ENCODE assay signal across 25 cellular contexts in genomic region chr22:36198482-36198881, GRCh38. TPM values are rescaled to one million over a fixed set of nuclear protein-coding genes. Genes with fewer than 3 reads are reported as not detected.
DNase-seq lines count a peak whose midpoint lies in the region; ATAC-seq, FAIRE-seq and TF ChIP-seq lines count a peak whose summit lies in the region.
"Had no signal": no experiment of that assay in that cellular context is flagged by ENCODE, and none has a peak within 500 bp of the region (broad histone marks: within the 10 kb centered on the region; RNA-seq: fewer than 3 reads in every experiment).

No MANE protein-coding gene starts in this region.

- H3K14ac ChIP-seq in IMR-90 (replicated peaks; ENCODE audit: low read depth, low read length), result no peak overlapping the region; the same call in 1 of the 2 replicates
- H3K14ac ChIP-seq in H1 (ENCODE audit: insufficient read length), result no peak overlapping the region
- H3K14ac ChIP-seq in neuronal stem cell (ENCODE audit: low read length), result peak overlapping the region; percentile 63

- peak overlapping the region; percentile 33 for H2AFZ ChIP-seq in IMR-90 (replicated peaks; ENCODE audit: low read length, poor library complexity)
- H2AFZ ChIP-seq in H1 (ENCODE audit: low read length), result no peak overlapping the region
- peak overlapping the region; percentile 86 for H2AFZ ChIP-seq in neuronal stem cell (ENCODE audit: low read length)

- H2BK20ac ChIP-seq in IMR-90 (ENCODE audit: low read depth, low read length) (no peak overlapping the region), H1 (ENCODE audit: low read length) (no peak overlapping the region)

- no peak for TF ChIP-seq EP300 in H1 (IDR thresholded peaks at IDR 0.05; ENCODE audit: borderline replicate concordance in 1 of 2, low read depth in 2 of 2, low read length in 2 of 2)

- no peak overlapping the region for H3K23ac ChIP-seq in IMR-90 (ENCODE audit: low read depth, low read length)
- H3K23ac ChIP-seq in H1 (ENCODE audit: insufficient read length), result no peak overlapping the region
- H3K23ac ChIP-seq in neuronal stem cell (ENCODE audit: low read depth, low read length, poor library complexity), result no peak overlapping the region

- H4K5ac ChIP-seq in IMR-90 (ENCODE audit: low read depth, low read length) (no peak overlapping the region), H1 (ENCODE audit: insufficient read length, low read depth, low read length) (no peak overlapping the region)

- H3K4me1 Mint-ChIP-seq in activated T-cell treated with anti-CD3 and anti-CD28 coated beads, Interleukin-2, amount 50 U/mL, for 24 hours (ENCODE audit: low read depth), result peaks cover 24% of the 10 kb centered on the region

- no peak overlapping the region for H3K18ac ChIP-seq in IMR-90 (ENCODE audit: low read depth, low read length)
- no peak overlapping the region; the same call in 1 of the 2 replicates for H3K18ac ChIP-seq in H1 (ENCODE audit: extremely low read depth, low read length)
- H3K18ac ChIP-seq in neuronal stem cell (ENCODE audit: low read length), result peak overlapping the region; percentile 88

- no peak for ATAC-seq in IMR-90 (ENCODE audit: low read depth)
- ATAC-seq in GM18909 (IDR thresholded peaks at IDR 0.05; ENCODE audit: poor library complexity, unreplicated experiment), result no peak
- ATAC-seq: body of pancreas, heart left ventricle had no signal

- peaks cover 8% of the 10 kb centered on the region for H3K27me3 Mint-ChIP-seq in activated T-cell treated with anti-CD3 and anti-CD28 coated beads, Interleukin-2, amount 50 U/mL, for 24 hours

- peak overlapping the region; percentile 13 for H2AK9ac ChIP-seq in IMR-90 (replicated peaks; ENCODE audit: low read depth, low read length, poor library complexity)

- H2BK120ac ChIP-seq in IMR-90 (ENCODE audit: low read depth, low read length), result no peak overlapping the region
- no peak overlapping the region for H2BK120ac ChIP-seq in H1 (replicated peaks; ENCODE audit: low read depth, low read length)
- peak overlapping the region; percentile 44 for H2BK120ac ChIP-seq in neuronal stem cell (ENCODE audit: low read depth, low read length)

- TF ChIP-seq POLR2A in IMR-90 (IDR thresholded peaks at IDR 0.05; ENCODE audit: low read depth, low read length) (no peak), H1 (IDR thresholded peaks at IDR 0.05; ENCODE audit: control extremely low read depth in 1 of 2, low read depth in 2 of 2, low read length in 2 of 2) (no peak)

- H3K27ac ChIP-seq in IMR-90 (ENCODE audit: insufficient read depth, low read length) (no peak overlapping the region), H1 (ENCODE audit: low read depth, low read length) (no peak overlapping the region), neuronal stem cell (replicated peaks; ENCODE audit: low read length) (no peak overlapping the region)
- H3K27ac ChIP-seq: body of pancreas, thyroid gland had no signal

- H3K79me1 ChIP-seq in IMR-90 (ENCODE audit: low read depth in 1 of 2, low read length in 2 of 2) (peaks cover 0 to 8% of the 10 kb centered on the region in 2 experiments; a peak in 1 of 4 replicates), H1 (ENCODE audit: low read depth, low read length) (no peaks in the 10 kb centered on the region), neuronal stem cell (ENCODE audit: low read depth, low read length) (no peaks in the 10 kb centered on the region)

- POLR2A ChIA-PET in IMR-90 (lab: Charles Lee; ENCODE audit: unreplicated experiment) (no interaction called here), H1 (lab: Charles Lee; ENCODE audit: partially characterized antibody) (interaction anchor here (1.8 kb wide), 1 partner anchor 39 kb away, joined by 3 read pairs; no protein-coding TSS in a partner anchor)

- no peaks in the 10 kb centered on the region for H3K79me2 ChIP-seq in H1 (ENCODE audit: control insufficient read depth in 1 of 2, insufficient read depth in 2 of 2, low read length in 2 of 2)

- no peak overlapping the region for H3K56ac ChIP-seq in IMR-90 (ENCODE audit: extremely low read depth, insufficient read depth, low read length)
- H3K56ac ChIP-seq in H1 (replicated peaks; ENCODE audit: insufficient read length, low read depth, low read length), result no peak overlapping the region

- dilution Hi-C loops in IMR-90 (cut with HindIII; ENCODE audit: low sequenced_read_pairs, unreplicated experiment), result no loop called here

- H3K27ac Mint-ChIP-seq in activated T-cell treated with anti-CD3 and anti-CD28 coated beads, Interleukin-2, amount 50 U/mL, for 24 hours, result peak overlapping the region; percentile 5
- H3K27ac Mint-ChIP-seq: activated CD4-positive, alpha-beta T cell treated with anti-CD3 and anti-CD28 coated beads for 36 hours had no signal

- H3K4ac ChIP-seq in IMR-90 (ENCODE audit: low read depth, low read length) (peak overlapping the region; percentile 90; the same call in 1 of the 2 replicates), H1 (replicated peaks; ENCODE audit: insufficient read length, low read depth, low read length) (no peak overlapping the region), neuronal stem cell (ENCODE audit: low read length) (no peak overlapping the region)

- H3K36me3 Mint-ChIP-seq in activated T-cell treated with anti-CD3 and anti-CD28 coated beads, Interleukin-2, amount 50 U/mL, for 24 hours (ENCODE audit: low read depth), result no peaks in the 10 kb centered on the region
- H3K36me3 Mint-ChIP-seq: CD14-positive monocyte, IgD-negative memory B cell, immature natural killer cell had no signal

- FAIRE-seq in H1 (lab: Jason Lieb, UNC), result no peak
- FAIRE-seq in RCC 7860 (lab: Jason Lieb, UNC), result no peak
- FAIRE-seq: colon, endothelial cell of umbilical vein, TTC549 had no signal

- H3K4me3 Mint-ChIP-seq in activated T-cell treated with anti-CD3 and anti-CD28 coated beads, Interleukin-2, amount 50 U/mL, for 24 hours, result no peak overlapping the region
- H3K4me3 Mint-ChIP-seq: activated CD4-positive, alpha-beta T cell treated with anti-CD3 and anti-CD28 coated beads for 36 hours; immature natural killer cell had no signal

- H2AK5ac ChIP-seq in IMR-90 (ENCODE audit: low read depth, low read length) (peak overlapping the region; percentile 82), H1 (ENCODE audit: low read depth, low read length) (no peak overlapping the region), neuronal stem cell (ENCODE audit: low read depth, low read length) (peak overlapping the region; percentile 99)

- H2BK12ac ChIP-seq in H1 (ENCODE audit: low read depth, low read length), result peak overlapping the region; percentile 7; the same call in 1 of the 2 replicates
- peak overlapping the region; percentile 30 for H2BK12ac ChIP-seq in neuronal stem cell (ENCODE audit: low read length)

- TF ChIP-seq CTCF in IMR-90 (conservative IDR thresholded peaks at IDR 0.05; ENCODE audit: low read depth, low read length) (no peak), H1 (IDR thresholded peaks at IDR 0.05; ENCODE audit: control extremely low read depth in 1 of 3, insufficient read depth in 1 of 3, low read depth in 1 of 3, low read length in 3 of 3) (no peak)

- H3K4me2 ChIP-seq in IMR-90 (ENCODE audit: low read depth, low read length), result no peak overlapping the region
- H3K4me2 ChIP-seq in H1 (ENCODE audit: insufficient read depth in 1 of 2, low read depth in 2 of 2, low read length in 2 of 2), result no peak overlapping the region
- H3K4me2 ChIP-seq in neuronal stem cell (ENCODE audit: insufficient read depth, low read length, poor library complexity, severe bottlenecking), result no peak overlapping the region

- H3K9ac ChIP-seq in IMR-90 (ENCODE audit: low read depth, low read length), result no peak overlapping the region
- H3K9ac ChIP-seq in H1 (replicated peaks in 1 of 4; ENCODE audit: extremely low read depth in 1 of 4, low read depth in 3 of 4, low read length in 3 of 4), result no peak overlapping the region
- H3K9ac ChIP-seq in neuronal stem cell (ENCODE audit: low read depth, low read length, poor library complexity), result no peak overlapping the region

- H3K36me3 ChIP-seq in IMR-90 (ENCODE audit: control insufficient read depth, insufficient read depth, low read length) (no peaks in the 10 kb centered on the region), H1 (ENCODE audit: control insufficient read depth in 2 of 4, insufficient read depth in 4 of 4, low read length in 3 of 4) (no peaks in the 10 kb centered on the region), neuronal stem cell (replicated peaks in 1 of 2; ENCODE audit: control insufficient read depth in 2 of 2, insufficient read depth in 2 of 2, low read length in 2 of 2) (no peaks in the 10 kb centered on the region)
- H3K36me3 ChIP-seq: thyroid gland had no signal

- no CpG with 5 or more reads among the region's 3 CpGs for WGBS in IMR-90 (ENCODE audit: extremely low coverage in 2 of 2, insufficient read length in 1 of 2), 2 experiments
- WGBS in H1 (ENCODE audit: extremely low coverage in 1 of 2, insufficient coverage in 1 of 2, insufficient read length in 1 of 2, insufficient replicate concordance in 2 of 2, low coverage in 1 of 2, low lambda C conversion rate in 2 of 2, missing lambda C conversion rate in 1 of 2), 2 experiments, result 92% methylated on average over 3 of the region's 3 CpGs; no CpG with 5 or more reads in 1 of the 2 experiments
- WGBS in neuronal stem cell (ENCODE audit: extremely low coverage in 2 of 2, insufficient read length in 2 of 2, insufficient replicate concordance in 1 of 2), 2 donors, result no CpG with 5 or more reads among the region's 3 CpGs

- H4K8ac ChIP-seq in IMR-90 (ENCODE audit: low read depth in 2 of 2, low read length in 2 of 2), result peak overlapping the region in 1 of 2 experiments; percentile 56; a peak in 1 of 4 replicates
- no peak overlapping the region for H4K8ac ChIP-seq in H1 (ENCODE audit: extremely low read depth, insufficient read depth, low read length)
- H4K8ac ChIP-seq in neuronal stem cell (ENCODE audit: low read depth, low read length), result no peak overlapping the region

- intact Hi-C loops in IMR-90 (cut with micrococcal nuclease), result no loop called here

- H4K20me1 ChIP-seq in IMR-90 (ENCODE audit: insufficient read depth, low read length) (no peaks in the 10 kb centered on the region), H1 (replicated peaks in 1 of 2; ENCODE audit: control insufficient read depth in 1 of 2, insufficient read depth in 2 of 2, low read length in 2 of 2) (no peaks in the 10 kb centered on the region)

- in situ Hi-C loops in IMR-90 (cut with MboI; ENCODE audit: low sequenced_read_pairs), result loop anchor here (10.0 kb wide), 1 partner anchor 286 kb away; the partner anchor contains the start of gene TXN2

- no peaks in the 10 kb centered on the region for H3K9me3 Mint-ChIP-seq in activated T-cell treated with anti-CD3 and anti-CD28 coated beads, Interleukin-2, amount 50 U/mL, for 24 hours
- H3K9me3 Mint-ChIP-seq: CD14-positive monocyte, IgD-negative memory B cell, immature natural killer cell had no signal

- H3K9me1 ChIP-seq in IMR-90 (ENCODE audit: insufficient read depth, low read length), result peaks cover 12% of the 10 kb centered on the region

- H2BK15ac ChIP-seq in IMR-90 (ENCODE audit: low read depth, low read length) (no peak overlapping the region), H1 (ENCODE audit: low read length) (no peak overlapping the region), neuronal stem cell (ENCODE audit: low read length) (peak overlapping the region; percentile 94)

- H3K23me2 ChIP-seq in H1 (ENCODE audit: low read depth, low read length), result no peaks in the 10 kb centered on the region

- H2BK5ac ChIP-seq in IMR-90 (ENCODE audit: low read depth, low read length, poor library complexity, severe bottlenecking), result no peak overlapping the region
- H2BK5ac ChIP-seq in H1 (ENCODE audit: low read depth, low read length), result no peak overlapping the region
- peak overlapping the region; percentile 62 for H2BK5ac ChIP-seq in neuronal stem cell (ENCODE audit: low read length)

- TF ChIP-seq RAD21 in IMR-90 (IDR thresholded peaks at IDR 0.05; ENCODE audit: low read length), result no peak
- TF ChIP-seq RAD21 in H1 (IDR thresholded peaks at IDR 0.05 in 1 of 2, conservative IDR thresholded peaks at IDR 0.05 in 1 of 2; ENCODE audit: low read depth in 2 of 2, low read length in 2 of 2), result no peak

- H4K91ac ChIP-seq in IMR-90 (ENCODE audit: insufficient read depth, low read depth, low read length), result no peak overlapping the region
- no peak overlapping the region for H4K91ac ChIP-seq in H1 (replicated peaks; ENCODE audit: insufficient read length, low read length)
- no peak overlapping the region for H4K91ac ChIP-seq in neuronal stem cell (ENCODE audit: low read depth, low read length, poor library complexity)

- no TSS peak for BruUV-seq in IMR-90 (replicated peaks; lab: Mats Ljungman, UMichigan)

- no peaks in the 10 kb centered on the region; the same call in 1 of the 2 replicates for H3K27me3 ChIP-seq in IMR-90 (ENCODE audit: control insufficient read depth, insufficient read depth, low read length)
- no peaks in the 10 kb centered on the region for H3K27me3 ChIP-seq in H1 (replicated peaks in 1 of 4; ENCODE audit: control insufficient read depth in 3 of 4, extremely low read depth in 1 of 4, insufficient read depth in 3 of 4, low read length in 3 of 4)
- H3K27me3 ChIP-seq in neuronal stem cell (ENCODE audit: control insufficient read depth in 3 of 3, insufficient read depth in 3 of 3, low read depth in 1 of 3, low read length in 3 of 3), result no peaks in the 10 kb centered on the region
- H3K27me3 ChIP-seq: body of pancreas, heart left ventricle, thyroid gland had no signal

- H3K4me1 ChIP-seq in IMR-90 (ENCODE audit: control insufficient read depth, insufficient read depth, low read length) (peaks cover 13% of the 10 kb centered on the region), H1 (replicated peaks in 1 of 4; ENCODE audit: control insufficient read depth in 3 of 4, insufficient read depth in 4 of 4, low read length in 3 of 4) (peaks cover 0 to 11% (median 9%) of the 10 kb centered on the region in 4 experiments; a peak in 6 of 7 replicates), neuronal stem cell (ENCODE audit: control insufficient read depth in 2 of 2, insufficient read depth in 1 of 2, low read depth in 1 of 2, low read length in 2 of 2) (peaks cover 20 to 36% of the 10 kb centered on the region in 2 donors)

- H3K9me3 ChIP-seq in IMR-90 (ENCODE audit: control insufficient read depth, insufficient read depth, low read length) (no peaks in the 10 kb centered on the region), H1 (ENCODE audit: insufficient read depth in 2 of 2, low read depth in 1 of 2, low read length in 1 of 2) (no peaks in the 10 kb centered on the region), neuronal stem cell (replicated peaks in 1 of 2; ENCODE audit: control insufficient read depth in 2 of 2, insufficient read depth in 1 of 2, low read depth in 1 of 2, low read length in 2 of 2) (no peaks in the 10 kb centered on the region)
- H3K9me3 ChIP-seq: body of pancreas, heart left ventricle, thyroid gland had no signal

- CTCF ChIA-PET in IMR-90 (lab: Yijun Ruan, JAX) (no interaction called here), H1 (lab: Charles Lee; ENCODE audit: partially characterized antibody) (interaction anchor here (0.6 to 1.8 kb wide), 9 partner anchors 9 to 402 kb away, joined by 3 to 5 read pairs (median 4); partner anchors contain the start of gene APOL2)

- no peak for DNase-seq in activated T-cell treated with anti-CD3 and anti-CD28 coated beads, Interleukin-2, amount 50 U/mL, for 24 hours
- DNase-seq in activated T-cell treated with anti-CD3 and anti-CD28 coated beads, Interleukin-2, amount 50 U/mL, for 1 hour, result no peak
- no peak for DNase-seq in IMR-90
- DNase-seq in H1 (ENCODE audit: low read depth in 1 of 2, low spot score in 2 of 2), result no peak
- DNase-seq in neuronal stem cell (ENCODE audit: low spot score), result no peak
- no peak for DNase-seq in RCC 7860 (ENCODE audit: low spot score)
- no peak for DNase-seq in C1 segment of cervical spinal cord (lab: John Stamatoyannopoulos, UW)
- DNase-seq: ACHN; activated naive CD4-positive, alpha-beta T cell treated with anti-CD3 and anti-CD28 coated beads, Interleukin-2, amount 50 U/mL, for 16 hours; body of pancreas; DMS153; GDM1; heart left ventricle; immature natural killer cell; MM.1S; NCI-H146; NCI-H69; thyroid gland had no signal

- H3K4me3 ChIP-seq in IMR-90 (ENCODE audit: insufficient read depth, low read depth, low read length), result no peak overlapping the region
- no peak overlapping the region for H3K4me3 ChIP-seq in H1 (ENCODE audit: extremely low read depth in 1 of 4, insufficient read depth in 2 of 4, low read depth in 3 of 4, low read length in 4 of 4)
- H3K4me3 ChIP-seq in neuronal stem cell (ENCODE audit: low read length in 2 of 2), result no peak overlapping the region
- H3K4me3 ChIP-seq: body of pancreas, heart left ventricle, thyroid gland had no signal

RNA-seq across cellular contexts. Expression of gene APOL4, which starts 3.1 kb away (rescaled TPM):
- not detected in 2 replicates for total RNA-seq in IMR-90 (2012; rRNA removed)
- polyA plus RNA-seq in IMR-90 (2012; rRNA removed) (0.07 TPM in 1 of 2 replicates, not detected in the other), H1 (2011; rRNA removed) (0.02 TPM in 1 of 2 replicates, not detected in the other)
- polyA plus RNA-seq in IMR-90 (2012; cell fraction: cytosol; rRNA removed), result 0.02 and 0.03 TPM in 2 replicates
- polyA plus RNA-seq in IMR-90 (2012; cell fraction: nucleus; rRNA removed; ENCODE audit: low replicate concordance), result 0.10 and 0.22 TPM in 2 replicates
- not detected in 2 replicates for total RNA-seq in H1 (2021; fragmentation: NEBNext Ultra II Directional; extraction: Animal tissue kit (Norgen Biotek cat#: 25700))
- polyA plus RNA-seq in H1 (2011; cell fraction: cytosol; rRNA removed), result not detected
- not detected for polyA plus RNA-seq in H1 (2011; cell fraction: nucleus; rRNA removed)
- polyA plus RNA-seq in H1 (2012, experiment 1 of 2), result not detected in 4 replicates
- 0.08 TPM for polyA plus RNA-seq in H1 (2012, experiment 2 of 2)
- not detected for polyA plus RNA-seq in H1 (2013, experiment 1 of 2)
- polyA plus RNA-seq in H1 (2013, experiment 2 of 2), result 0.02 TPM
- 0.66 TPM in 1 of 2 replicates, not detected in the other for polyA minus RNA-seq in H1 (2011; rRNA and poly(A)+ RNA removed)
- not detected for polyA minus RNA-seq in H1 (2011; cell fraction: cytosol; rRNA and poly(A)+ RNA removed)
- polyA minus RNA-seq in H1 (2011; cell fraction: nucleus; rRNA and poly(A)+ RNA removed), result not detected
- 0.06 TPM for polyA plus RNA-seq in neuronal stem cell (2013, experiment 1 of 2)
- 0.08 TPM for polyA plus RNA-seq in neuronal stem cell (2013, experiment 2 of 2)
- polyA plus RNA-seq: IgD-negative memory B cell had no signal

RNA-seq across cellular contexts. Expression of gene APOL3, which starts 37.9 kb away (rescaled TPM):
- total RNA-seq in IMR-90 (2012; rRNA removed), result 1.7 and 2.3 TPM in 2 replicates
- polyA plus RNA-seq in IMR-90 (2012; rRNA removed) (0.72 and 1.4 TPM in 2 replicates), H1 (2011; rRNA removed) (0.11 and 0.12 TPM in 2 replicates)
- 0.84 and 1.4 TPM in 2 replicates for polyA plus RNA-seq in IMR-90 (2012; cell fraction: cytosol; rRNA removed)
- 1.4 and 2.2 TPM in 2 replicates for polyA plus RNA-seq in IMR-90 (2012; cell fraction: nucleus; rRNA removed; ENCODE audit: low replicate concordance)
- not detected in 2 replicates for total RNA-seq in H1 (2021; fragmentation: NEBNext Ultra II Directional; extraction: Animal tissue kit (Norgen Biotek cat#: 25700))
- polyA plus RNA-seq in H1 (2011; cell fraction: cytosol; rRNA removed), result 0.04 TPM
- polyA plus RNA-seq in H1 (2011; cell fraction: nucleus; rRNA removed), result 0.19 TPM
- 0.11 to 0.28 TPM (median 0.25 TPM) in 3 of 4 replicates, not detected in the other for polyA plus RNA-seq in H1 (2012, experiment 1 of 2)
- polyA plus RNA-seq in H1 (2012, experiment 2 of 2), result not detected
- 0.10 TPM for polyA plus RNA-seq in H1 (2013, experiment 1 of 2)
- 0.09 TPM for polyA plus RNA-seq in H1 (2013, experiment 2 of 2)
- 0.15 TPM in 1 of 2 replicates, not detected in the other for polyA minus RNA-seq in H1 (2011; rRNA and poly(A)+ RNA removed)
- polyA minus RNA-seq in H1 (2011; cell fraction: cytosol; rRNA and poly(A)+ RNA removed), result not detected
- polyA minus RNA-seq in H1 (2011; cell fraction: nucleus; rRNA and poly(A)+ RNA removed), result not detected
- polyA plus RNA-seq in neuronal stem cell (2013, experiment 1 of 2), result not detected
- polyA plus RNA-seq in neuronal stem cell (2013, experiment 2 of 2), result not detected

RNA-seq across cellular contexts. Expression of gene APOL2, which starts 40.8 kb away (rescaled TPM):
- 40.3 and 57.5 TPM in 2 replicates for total RNA-seq in IMR-90 (2012; rRNA removed)
- 13.0 and 13.1 TPM in 2 replicates for polyA plus RNA-seq in IMR-90 (2012; rRNA removed)
- polyA plus RNA-seq in IMR-90 (2012; cell fraction: cytosol; rRNA removed), result 10.4 and 12.2 TPM in 2 replicates
- polyA plus RNA-seq in IMR-90 (2012; cell fraction: nucleus; rRNA removed; ENCODE audit: low replicate concordance), result 21.4 and 27.7 TPM in 2 replicates
- total RNA-seq in H1 (2021; fragmentation: NEBNext Ultra II Directional; extraction: Animal tissue kit (Norgen Biotek cat#: 25700)), result 11.0 and 12.0 TPM in 2 replicates
- polyA plus RNA-seq in H1 (2011; rRNA removed), result 7.8 and 8.1 TPM in 2 replicates
- polyA plus RNA-seq in H1 (2011; cell fraction: cytosol; rRNA removed), result 10.3 TPM
- polyA plus RNA-seq in H1 (2011; cell fraction: nucleus; rRNA removed), result 14.1 TPM
- 13.9 to 18.7 TPM (median 16.3 TPM) in 4 replicates for polyA plus RNA-seq in H1 (2012, experiment 1 of 2)
- polyA plus RNA-seq in H1 (2012, experiment 2 of 2), result 3.6 TPM
- 5.3 TPM for polyA plus RNA-seq in H1 (2013, experiment 1 of 2)
- polyA plus RNA-seq in H1 (2013, experiment 2 of 2), result 4.5 TPM
- 16.0 and 25.7 TPM in 2 replicates for polyA minus RNA-seq in H1 (2011; rRNA and poly(A)+ RNA removed)
- 7.4 TPM for polyA minus RNA-seq in H1 (2011; cell fraction: cytosol; rRNA and poly(A)+ RNA removed)
- 8.8 TPM for polyA minus RNA-seq in H1 (2011; cell fraction: nucleus; rRNA and poly(A)+ RNA removed)
- polyA plus RNA-seq in neuronal stem cell (2013, experiment 1 of 2), result 4.3 TPM
- polyA plus RNA-seq in neuronal stem cell (2013, experiment 2 of 2), result 4.7 TPM

RNA-seq across cellular contexts. Expression of gene APOL1, which starts 54.5 kb away (rescaled TPM):
- 0.36 and 0.56 TPM in 2 replicates for total RNA-seq in IMR-90 (2012; rRNA removed)
- polyA plus RNA-seq in IMR-90 (2012; rRNA removed) (0.69 and 0.77 TPM in 2 replicates), H1 (2011; rRNA removed) (not detected in 2 replicates)
- 0.38 and 0.84 TPM in 2 replicates for polyA plus RNA-seq in IMR-90 (2012; cell fraction: cytosol; rRNA removed)
- polyA plus RNA-seq in IMR-90 (2012; cell fraction: nucleus; rRNA removed; ENCODE audit: low replicate concordance), result 0.42 and 0.97 TPM in 2 replicates
- total RNA-seq in H1 (2021; fragmentation: NEBNext Ultra II Directional; extraction: Animal tissue kit (Norgen Biotek cat#: 25700)), result not detected in 2 replicates
- 0.05 TPM for polyA plus RNA-seq in H1 (2011; cell fraction: cytosol; rRNA removed)
- polyA plus RNA-seq in H1 (2011; cell fraction: nucleus; rRNA removed), result not detected
- polyA plus RNA-seq in H1 (2012, experiment 1 of 2), result not detected in 4 replicates
- not detected for polyA plus RNA-seq in H1 (2012, experiment 2 of 2)
- polyA plus RNA-seq in H1 (2013, experiment 1 of 2), result not detected
- polyA plus RNA-seq in H1 (2013, experiment 2 of 2), result not detected
- not detected in 2 replicates for polyA minus RNA-seq in H1 (2011; rRNA and poly(A)+ RNA removed)
- not detected for polyA minus RNA-seq in H1 (2011; cell fraction: cytosol; rRNA and poly(A)+ RNA removed)
- polyA minus RNA-seq in H1 (2011; cell fraction: nucleus; rRNA and poly(A)+ RNA removed), result not detected
- polyA plus RNA-seq in neuronal stem cell (2013, experiment 1 of 2), result 0.06 TPM
- 0.03 TPM for polyA plus RNA-seq in neuronal stem cell (2013, experiment 2 of 2)
